19 cellular contexts compared by ENCODE assay signal in the genomic region with DNA sequence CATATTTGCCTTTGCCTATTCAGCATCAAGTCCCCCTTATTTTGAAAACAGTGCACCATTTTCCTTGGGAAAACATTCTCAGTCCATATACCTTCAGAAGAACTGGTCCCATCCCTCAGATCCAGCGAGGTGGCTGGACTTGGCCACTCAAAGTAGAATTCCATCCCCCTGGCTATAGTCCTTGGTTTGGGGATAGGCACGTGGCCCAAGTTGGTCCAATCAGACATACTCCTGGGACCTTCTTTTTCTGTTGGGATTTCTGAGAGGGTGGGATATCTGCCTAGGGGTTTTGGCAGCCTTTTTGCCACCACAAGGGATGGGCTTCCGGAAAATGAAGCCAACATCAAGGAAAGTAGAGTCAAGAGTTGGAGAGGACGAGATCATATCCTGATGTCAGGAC. TPM values are rescaled to one million over a fixed set of nuclear protein-coding genes. Genes with fewer than 3 reads are reported as not detected.
A peak's percentile ranks its signal among the peaks of the same experiment; 100 is the strongest.
DNase-seq lines count a peak whose midpoint lies in the region; ATAC-seq, FAIRE-seq and TF ChIP-seq lines count a peak whose summit lies in the region.
"Had no signal": no experiment of that assay in that cellular context is flagged by ENCODE, and none has a peak within 500 bp of the region (broad histone marks: within the 10 kb centered on the region; RNA-seq: fewer than 3 reads in every experiment).

No MANE protein-coding gene starts in this region.

- FAIRE-seq in K562 (lab: Jason Lieb, UNC) = no peak
- FAIRE-seq: A204.1, G401.6 had no signal

- H3K27ac Mint-ChIP-seq in activated naive CD4-positive, alpha-beta T cell treated with anti-CD3 and anti-CD28 coated beads for 36 hours = peak overlapping the region; percentile 43
- H3K27ac Mint-ChIP-seq in IgD-negative memory B cell = peak overlapping the region in 2 of 3 donors; percentile 92

- ATAC-seq in K562 = no peak
- ATAC-seq in HG02852 (IDR thresholded peaks at IDR 0.05; ENCODE audit: unreplicated experiment) = no peak

- WGBS in K562 (ENCODE audit: insufficient coverage, low coverage, missing lambda C conversion rate) = 70% methylated on average over 4 of the region's 4 CpGs

- H3K27me3 Mint-ChIP-seq in activated naive CD4-positive, alpha-beta T cell treated with anti-CD3 and anti-CD28 coated beads for 36 hours (ENCODE audit: low read depth) = no peaks in the 10 kb centered on the region
- peaks cover 2% of the 10 kb centered on the region for H3K27me3 Mint-ChIP-seq in IgD-negative memory B cell

- peaks cover 42 to 58% of the 10 kb centered on the region in 2 experiments for H3K4me1 ChIP-seq in K562 (replicated peaks in 1 of 2; ENCODE audit: control insufficient read depth in 2 of 2, insufficient read depth in 2 of 2, low read length in 2 of 2)
- H3K4me1 ChIP-seq: HAP-1 had no signal

- BruUV-seq in K562 (replicated peaks; lab: Mats Ljungman, UMichigan) = no TSS peak

- H3K4me1 Mint-ChIP-seq in activated naive CD4-positive, alpha-beta T cell treated with anti-CD3 and anti-CD28 coated beads for 36 hours (ENCODE audit: low read depth) = peaks cover 7% of the 10 kb centered on the region
- peaks cover 35 to 67% (median 47%) of the 10 kb centered on the region in 3 donors for H3K4me1 Mint-ChIP-seq in IgD-negative memory B cell

- H3K9me1 ChIP-seq in K562 (ENCODE audit: control insufficient read depth, insufficient read depth, low read length) = no peaks in the 10 kb centered on the region

- H2AFZ ChIP-seq in K562 (ENCODE audit: low read depth, low read length) = no peak overlapping the region

- no peaks in the 10 kb centered on the region for H4K20me1 ChIP-seq in K562 (replicated peaks; ENCODE audit: control insufficient read depth, insufficient read depth, low read length)

- DNase-seq in activated naive CD4-positive, alpha-beta T cell treated with anti-CD3 and anti-CD28 coated beads for 36 hours = no peak
- DNase-seq in activated naive CD4-positive, alpha-beta T cell (lab: John Stamatoyannopoulos, UW) = no peak
- DNase-seq in K562 (ENCODE audit: extremely low read depth in 1 of 4, low spot score in 3 of 4) (no peak), substantia nigra (lab: John Stamatoyannopoulos, UW) (no peak), NCI-H2171 treated with DMSO at 0.1 percent for 48 hours (lab: John Stamatoyannopoulos, UW) (no peak), NCI-H510A treated with DMSO at 0.1 percent for 48 hours (lab: John Stamatoyannopoulos, UW) (no peak)
- DNase-seq: DMS 273 treated with DMSO at 0.1 percent for 48 hours, NCI-H1092 treated with DMSO at 0.1 percent for 48 hours, NCI-H1694, NCI-H2081 treated with DMSO at 0.1 percent for 48 hours, NCI-H82, SHP77, SK-N-SH had no signal

- peaks cover 40% of the 10 kb centered on the region for H3K36me3 Mint-ChIP-seq in activated naive CD4-positive, alpha-beta T cell treated with anti-CD3 and anti-CD28 coated beads for 36 hours (ENCODE audit: low read depth)
- peaks cover 8% of the 10 kb centered on the region for H3K36me3 Mint-ChIP-seq in IgD-negative memory B cell

- 0 out of 3 replicates have a peak overlapping the region, but pooled peaks have one; percentile 15 for H3K27ac ChIP-seq in K562 (ENCODE audit: extremely low read depth, low read depth, low read length)
- peak overlapping the region; percentile 40 for H3K27ac ChIP-seq in substantia nigra (ENCODE audit: low read depth, low read length, poor library complexity, severe bottlenecking)

- CTCF ChIA-PET in activated naive CD4-positive, alpha-beta T cell treated with anti-CD3 and anti-CD28 coated beads for 36 hours (lab: Charles Lee) = interaction anchor here (1.0 kb wide), 1 partner anchor 10 kb away, joined by 4 read pairs; no protein-coding TSS in a partner anchor
- CTCF ChIA-PET in K562 (lab: Yijun Ruan, JAX; ENCODE audit: low intra/inter-chr PET ratio) = no interaction called here

- TF ChIP-seq POLR2A in K562 (conservative IDR thresholded peaks at IDR 0.05) = no peak

- H3K9ac ChIP-seq in K562 (ENCODE audit: insufficient read depth in 1 of 2, low read depth in 2 of 2, low read length in 2 of 2) = no peak overlapping the region
- H3K9ac ChIP-seq: SK-N-SH had no signal

- no peak overlapping the region for H3K4me2 ChIP-seq in K562 (ENCODE audit: insufficient read depth, low read length)
- H3K4me2 ChIP-seq: SK-N-SH had no signal

- H3K4me3 Mint-ChIP-seq in activated naive CD4-positive, alpha-beta T cell treated with anti-CD3 and anti-CD28 coated beads for 36 hours = no peak overlapping the region
- peak overlapping the region in 1 of 4 donors; percentile 64 for H3K4me3 Mint-ChIP-seq in IgD-negative memory B cell

- no peak for TF ChIP-seq RAD21 in K562 (CRISPR knock-in tag; conservative IDR thresholded peaks at IDR 0.05 in 1 of 2, IDR thresholded peaks at IDR 0.05 in 1 of 2)

- H3K9me3 ChIP-seq in K562 (replicated peaks; ENCODE audit: control insufficient read depth, insufficient read depth, low read depth, low read length) = peaks cover 9% of the 10 kb centered on the region
- H3K9me3 ChIP-seq: HAP-1, SK-N-SH had no signal

- no peaks in the 10 kb centered on the region for H3K27me3 ChIP-seq in K562 (ENCODE audit: control insufficient read depth in 2 of 2, insufficient read depth in 2 of 2, low read length in 2 of 2)

- H3K4me3 ChIP-seq in K562 = no peak overlapping the region
- H3K4me3 ChIP-seq: HAP-1 had no signal

- TF ChIP-seq EP300 in K562 (IDR thresholded peaks at IDR 0.05; ENCODE audit: low read length) = no peak

- H3K36me3 ChIP-seq in K562 (ENCODE audit: control insufficient read depth, insufficient read depth, low read length) = peaks cover 5% of the 10 kb centered on the region; the same call in 2 of the 3 replicates
- H3K36me3 ChIP-seq: HAP-1 had no signal

- H3K9me3 Mint-ChIP-seq in activated naive CD4-positive, alpha-beta T cell treated with anti-CD3 and anti-CD28 coated beads for 36 hours = no peaks in the 10 kb centered on the region
- no peaks in the 10 kb centered on the region for H3K9me3 Mint-ChIP-seq in IgD-negative memory B cell

- POLR2A ChIA-PET in K562 (lab: Yijun Ruan, JAX) = interaction anchor here (0.7 to 4.7 kb wide), 5 partner anchors 10 to 255 kb away, joined by 3 to 51 read pairs (median 3); no protein-coding TSS in a partner anchor

- H3K79me2 ChIP-seq in K562 (ENCODE audit: control insufficient read depth, insufficient read depth, low read length) = no peaks in the 10 kb centered on the region

- in situ Hi-C loops in K562 (cut with MboI) = no loop called here

- TF ChIP-seq CTCF in K562 (IDR thresholded peaks at IDR 0.05 in 2 of 3, conservative IDR thresholded peaks at IDR 0.05 in 1 of 3; ENCODE audit: insufficient read depth in 2 of 3, low read depth in 1 of 3, low read length in 3 of 3) = no peak

- intact Hi-C loops in activated naive CD4-positive, alpha-beta T cell treated with anti-CD3 and anti-CD28 coated beads for 36 hours (cut with micrococcal nuclease) = no loop called here
- intact Hi-C loops in K562 (cut with micrococcal nuclease) = no loop called here

TF ChIP-seq in K562, 482 proteins besides CTCF, POLR2A, EP300 and RAD21 (continues in another document):
- TF ChIP-seq, protein P1, sequence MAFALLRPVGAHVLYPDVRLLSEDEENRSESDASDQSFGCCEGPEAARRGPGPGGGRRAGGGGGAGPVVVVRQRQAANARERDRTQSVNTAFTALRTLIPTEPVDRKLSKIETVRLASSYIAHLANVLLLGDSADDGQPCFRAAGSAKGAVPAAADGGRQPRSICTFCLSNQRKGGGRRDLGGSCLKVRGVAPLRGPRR (CRISPR knock-in tag; IDR thresholded peaks at IDR 0.05) = no peak

RNA-seq across cellular contexts. Expression of a gene that starts 10.7 kb away (rescaled TPM):
- under 1 TPM; 0.36 to 0.37 TPM for total RNA-seq in activated naive CD4-positive, alpha-beta T cell treated with anti-CD3 and anti-CD28 coated beads for 36 hours
- polyA plus RNA-seq in IgD-negative memory B cell (not detected), K562 (2011; rRNA removed) (0.89 and 1.5 TPM in 2 replicates), K562 (2014; fragmentation: Illumina TruSeq; extraction: Trizol) (1.1 and 1.6 TPM in 2 replicates), K562 (2014; fragmentation: Nextera tagmentation; extraction: Ambion mirVana) (under 1 TPM; 0.10 to 0.18 TPM), K562 (2014; rRNA removed) (1.6 and 3.6 TPM in 2 replicates)
- 2.0 and 5.9 TPM in 2 replicates for total RNA-seq in K562 (2011; cell fraction: chromatin; rRNA removed; ENCODE audit: low replicate concordance)
- 4.5 and 5.4 TPM in 2 replicates for total RNA-seq in K562 (2011; cell fraction: nucleolus; rRNA removed)
- 2.7 and 4.0 TPM in 2 replicates for total RNA-seq in K562 (2011; cell fraction: nucleoplasm; rRNA removed)
- total RNA-seq in K562 (2014; rRNA removed) (1.8 and 1.9 TPM in 2 replicates), K562 (2014; rRNA removed; fragmentation: Illumina TruSeq; extraction: Trizol) (0.45 and 0.51 TPM in 2 replicates), K562 (2015; rRNA removed; fragmentation: Illumina TruSeq; extraction: Trizol) (0.79 and 1.2 TPM in 2 replicates), K562 (2021) (1.8 and 2.3 TPM in 2 replicates)
- polyA plus RNA-seq in K562 (2011; cell fraction: cytosol; rRNA removed) = 0.78 and 2.4 TPM in 2 replicates
- polyA plus RNA-seq in K562 (2011; cell fraction: nucleus; rRNA removed) = 3.5 and 9.8 TPM in 2 replicates
- 1.9 and 2.4 TPM in 2 replicates for polyA plus RNA-seq in K562 (2012)
- polyA minus RNA-seq in K562 (2011; rRNA and poly(A)+ RNA removed) = 0.48 and 0.88 TPM in 2 replicates
- polyA minus RNA-seq in K562 (2011; cell fraction: cytosol; rRNA and poly(A)+ RNA removed) = 1.4 and 1.6 TPM in 2 replicates
- 1.4 and 3.4 TPM in 2 replicates for polyA minus RNA-seq in K562 (2011; cell fraction: nucleus; rRNA and poly(A)+ RNA removed)

RNA-seq across cellular contexts. Expression of a gene that starts 23.5 kb away (rescaled TPM):
- 100 to 1,000 TPM; 205 to 208 TPM for total RNA-seq in activated naive CD4-positive, alpha-beta T cell treated with anti-CD3 and anti-CD28 coated beads for 36 hours
- polyA plus RNA-seq in IgD-negative memory B cell (1,002 TPM), K562 (2011; rRNA removed) (42.5 and 418 TPM in 2 replicates), K562 (2014; fragmentation: Illumina TruSeq; extraction: Trizol) (44.5 and 47.3 TPM in 2 replicates), K562 (2014; fragmentation: Nextera tagmentation; extraction: Ambion mirVana) (1 to 10 TPM; 2.4 to 4.8 TPM), K562 (2014; rRNA removed) (20.3 and 22.2 TPM in 2 replicates)
- total RNA-seq in K562 (2011; cell fraction: chromatin; rRNA removed; ENCODE audit: low replicate concordance) = 11.2 and 16.2 TPM in 2 replicates
- 19.8 and 22.9 TPM in 2 replicates for total RNA-seq in K562 (2011; cell fraction: nucleolus; rRNA removed)
- 20.3 and 27.1 TPM in 2 replicates for total RNA-seq in K562 (2011; cell fraction: nucleoplasm; rRNA removed)
- total RNA-seq in K562 (2014; rRNA removed) (10.7 and 12.3 TPM in 2 replicates), K562 (2014; rRNA removed; fragmentation: Illumina TruSeq; extraction: Trizol) (11.7 and 13.2 TPM in 2 replicates), K562 (2015; rRNA removed; fragmentation: Illumina TruSeq; extraction: Trizol) (44.3 and 44.7 TPM in 2 replicates), K562 (2021) (30.3 and 33.8 TPM in 2 replicates)
- 103 and 599 TPM in 2 replicates for polyA plus RNA-seq in K562 (2011; cell fraction: cytosol; rRNA removed)
- 41.2 and 275 TPM in 2 replicates for polyA plus RNA-seq in K562 (2011; cell fraction: nucleus; rRNA removed)
- polyA plus RNA-seq in K562 (2012) = 63.5 and 133 TPM in 2 replicates
- 72.1 and 524 TPM in 2 replicates for polyA minus RNA-seq in K562 (2011; rRNA and poly(A)+ RNA removed)
- polyA minus RNA-seq in K562 (2011; cell fraction: cytosol; rRNA and poly(A)+ RNA removed) = 41.0 and 310 TPM in 2 replicates
- polyA minus RNA-seq in K562 (2011; cell fraction: nucleus; rRNA and poly(A)+ RNA removed) = 7.7 and 80.9 TPM in 2 replicates
- total RNA-seq: NCI-H460 had no signal

Comparison
In these comparisons a context has a peak if more than half of its experiments do, and no peak if none do; other contexts are left out.
1. RNA of a gene that starts 23.5 kb away (total RNA-seq): 205 to 208 TPM in activated naive CD4-positive, alpha-beta T cell treated with anti-CD3 and anti-CD28 coated beads for 36 hours; 10.7 to 44.7 TPM in K562; every median in the first group is over 4 times any median in the second.